Comparison of ENCODE assay signal across 13 cellular contexts in genomic region chr6:83370607-83371006, GRCh38.
DNase-seq lines count a peak whose midpoint lies in the region; ATAC-seq and TF ChIP-seq lines count a peak whose summit lies in the region.
"Had no signal": no experiment of that assay in that cellular context is flagged by ENCODE, and none has a peak within 500 bp of the region (broad histone marks: within the 10 kb centered on the region; RNA-seq: fewer than 3 reads in every experiment).

No MANE protein-coding gene starts in this region.

- H3K4me2 ChIP-seq in IMR-90 (ENCODE audit: low read depth, low read length) = no peak overlapping the region

- dilution Hi-C loops in IMR-90 (cut with HindIII; ENCODE audit: low sequenced_read_pairs, unreplicated experiment) = no loop called here

- peak overlapping the region; percentile 98 for H3K27ac Mint-ChIP-seq in chondrocyte (ENCODE audit: unreplicated experiment)
- H3K27ac Mint-ChIP-seq in T-helper 2 cell treated with Interferon-gamma antibody and Interleukin-4, amounts not matched to agents 5 μg/mL and 100 μg/mL, for 36 hours = no peak overlapping the region
- H3K27ac Mint-ChIP-seq: CD4-positive, alpha-beta memory T cell; H9 had no signal

- no peak overlapping the region for H2BK15ac ChIP-seq in IMR-90 (ENCODE audit: low read depth, low read length)

- no peak overlapping the region for H4K5ac ChIP-seq in IMR-90 (ENCODE audit: low read depth, low read length)

- no peak overlapping the region for H2BK120ac ChIP-seq in IMR-90 (ENCODE audit: low read depth, low read length)

- no peak for TF ChIP-seq RAD21 in IMR-90 (IDR thresholded peaks at IDR 0.05; ENCODE audit: low read length)

- H3K9me1 ChIP-seq in IMR-90 (ENCODE audit: insufficient read depth, low read length) = no peaks in the 10 kb centered on the region

- no peak overlapping the region for H3K9ac ChIP-seq in IMR-90 (ENCODE audit: low read depth, low read length)

- H3K27me3 Mint-ChIP-seq in chondrocyte (ENCODE audit: low read depth) = no peaks in the 10 kb centered on the region
- no peaks in the 10 kb centered on the region for H3K27me3 Mint-ChIP-seq in T-helper 2 cell treated with Interferon-gamma antibody and Interleukin-4, amounts not matched to agents 5 μg/mL and 100 μg/mL, for 36 hours (ENCODE audit: low read depth)
- H3K27me3 Mint-ChIP-seq: CD4-positive, alpha-beta memory T cell had no signal

- in situ Hi-C loops in IMR-90 (cut with MboI; ENCODE audit: low sequenced_read_pairs) = no loop called here

- POLR2A ChIA-PET in IMR-90 (lab: Charles Lee; ENCODE audit: unreplicated experiment) = no interaction called here

- H3K23ac ChIP-seq in IMR-90 (ENCODE audit: low read depth, low read length) = no peak overlapping the region

- no peak overlapping the region for H3K4me3 Mint-ChIP-seq in chondrocyte (ENCODE audit: unreplicated experiment)
- H3K4me3 Mint-ChIP-seq in T-helper 2 cell treated with Interferon-gamma antibody and Interleukin-4, amounts not matched to agents 5 μg/mL and 100 μg/mL, for 36 hours = no peak overlapping the region
- H3K4me3 Mint-ChIP-seq: CD4-positive, alpha-beta memory T cell; H9 had no signal

- H2AK9ac ChIP-seq in IMR-90 (replicated peaks; ENCODE audit: low read depth, low read length, poor library complexity) = no peak overlapping the region

- no peak overlapping the region for H2BK20ac ChIP-seq in IMR-90 (ENCODE audit: low read depth, low read length)

- no peaks in the 10 kb centered on the region for H3K27me3 ChIP-seq in IMR-90 (ENCODE audit: control insufficient read depth, insufficient read depth, low read length)
- H3K27me3 ChIP-seq: BE2C had no signal

- no TSS peak for BruUV-seq in IMR-90 (replicated peaks; lab: Mats Ljungman, UMichigan)

- no peak overlapping the region for H3K56ac ChIP-seq in IMR-90 (ENCODE audit: extremely low read depth, insufficient read depth, low read length)

- intact Hi-C loops in IMR-90 (cut with micrococcal nuclease) = no loop called here

- TF ChIP-seq CTCF in IMR-90 (conservative IDR thresholded peaks at IDR 0.05; ENCODE audit: low read depth, low read length) (no peak), chondrocyte (IDR thresholded peaks at IDR 0.05) (no peak)

- H3K4ac ChIP-seq in IMR-90 (ENCODE audit: low read depth, low read length) = no peak overlapping the region

- H3K9me3 ChIP-seq in IMR-90 (ENCODE audit: control insufficient read depth, insufficient read depth, low read length) = no peaks in the 10 kb centered on the region
- H3K9me3 ChIP-seq: BE2C had no signal

- no peak for TF ChIP-seq POLR2A in IMR-90 (IDR thresholded peaks at IDR 0.05; ENCODE audit: low read depth, low read length)

- H2AK5ac ChIP-seq in IMR-90 (ENCODE audit: low read depth, low read length) = no peak overlapping the region

- H3K4me3 ChIP-seq in IMR-90 (ENCODE audit: insufficient read depth, low read depth, low read length) = no peak overlapping the region
- no peak overlapping the region for H3K4me3 ChIP-seq in skeletal muscle cell (ENCODE audit: low read depth, low read length)

- peaks cover 17% of the 10 kb centered on the region for H3K36me3 Mint-ChIP-seq in chondrocyte (ENCODE audit: low read depth)
- H3K36me3 Mint-ChIP-seq in T-helper 2 cell treated with Interferon-gamma antibody and Interleukin-4, amounts not matched to agents 5 μg/mL and 100 μg/mL, for 36 hours (ENCODE audit: low read depth) = no peaks in the 10 kb centered on the region
- H3K36me3 Mint-ChIP-seq: CD4-positive, alpha-beta memory T cell had no signal

- H3K14ac ChIP-seq in IMR-90 (replicated peaks; ENCODE audit: low read depth, low read length) = no peak overlapping the region

- ATAC-seq in IMR-90 (ENCODE audit: low read depth) = peak; percentile 56

- peaks cover 74% of the 10 kb centered on the region for H3K4me1 Mint-ChIP-seq in chondrocyte (ENCODE audit: low read depth)
- H3K4me1 Mint-ChIP-seq in T-helper 2 cell treated with Interferon-gamma antibody and Interleukin-4, amounts not matched to agents 5 μg/mL and 100 μg/mL, for 36 hours (ENCODE audit: low read depth) = no peaks in the 10 kb centered on the region
- H3K4me1 Mint-ChIP-seq: CD4-positive, alpha-beta memory T cell; H9 had no signal

- H3K9me3 Mint-ChIP-seq in chondrocyte (ENCODE audit: low read depth) = peaks cover 6% of the 10 kb centered on the region
- no peaks in the 10 kb centered on the region for H3K9me3 Mint-ChIP-seq in T-helper 2 cell treated with Interferon-gamma antibody and Interleukin-4, amounts not matched to agents 5 μg/mL and 100 μg/mL, for 36 hours
- H3K9me3 Mint-ChIP-seq: CD4-positive, alpha-beta memory T cell; H9 had no signal

- H3K18ac ChIP-seq in IMR-90 (ENCODE audit: low read depth, low read length) = no peak overlapping the region

- no peaks in the 10 kb centered on the region for H4K20me1 ChIP-seq in IMR-90 (ENCODE audit: insufficient read depth, low read length)

- peaks cover 2% of the 10 kb centered on the region; the same call in 1 of the 2 replicates for H3K4me1 ChIP-seq in IMR-90 (ENCODE audit: control insufficient read depth, insufficient read depth, low read length)
- H3K4me1 ChIP-seq: BE2C had no signal

- no peak overlapping the region for H4K91ac ChIP-seq in IMR-90 (ENCODE audit: insufficient read depth, low read depth, low read length)

- WGBS in IMR-90 (ENCODE audit: extremely low coverage in 2 of 2, insufficient read length in 1 of 2), 2 experiments = no CpG with 5 or more reads among the region's 3 CpGs

- peak; percentile 78 for DNase-seq in IMR-90
- DNase-seq in chondrocyte (ENCODE audit: low spot score) = no peak
- peak; percentile 13 for DNase-seq in fibroblast of the conjunctiva (ENCODE audit: low read depth)
- peak; percentile 64 for DNase-seq in skeletal muscle cell (ENCODE audit: low read depth)
- no peak for DNase-seq in T-helper 2 cell treated with Interferon-gamma antibody and Interleukin-4, amounts not matched to agents 5 μg/mL and 100 μg/mL, for 36 hours (ENCODE audit: low spot score)
- no peak for DNase-seq in GF-D8 (lab: John Stamatoyannopoulos, UW)
- DNase-seq in NCI-H2081 treated with DMSO at 0.1 percent for 48 hours (lab: John Stamatoyannopoulos, UW) = no peak
- DNase-seq: BE2C; CD4-positive, alpha-beta memory T cell; DMS79; GOT3; H9 had no signal

- CTCF ChIA-PET in IMR-90 (lab: Yijun Ruan, JAX) = no interaction called here

- H3K36me3 ChIP-seq in IMR-90 (ENCODE audit: control insufficient read depth, insufficient read depth, low read length) = no peaks in the 10 kb centered on the region
- H3K36me3 ChIP-seq: BE2C had no signal

- no peak overlapping the region for H3K27ac ChIP-seq in IMR-90 (ENCODE audit: insufficient read depth, low read length)
- H3K27ac ChIP-seq: C4-2B had no signal

- H2BK5ac ChIP-seq in IMR-90 (ENCODE audit: low read depth, low read length, poor library complexity, severe bottlenecking) = peak overlapping the region; percentile 50

- H3K79me1 ChIP-seq in IMR-90 (ENCODE audit: low read depth in 1 of 2, low read length in 2 of 2) = peaks cover 0 to 11% of the 10 kb centered on the region in 2 experiments; a peak in 2 of 4 replicates

- no peak overlapping the region for H4K8ac ChIP-seq in IMR-90 (ENCODE audit: low read depth in 2 of 2, low read length in 2 of 2)

- H2AFZ ChIP-seq in IMR-90 (replicated peaks; ENCODE audit: low read length, poor library complexity) = no peak overlapping the region

TF ChIP-seq in IMR-90, 13 proteins besides CTCF, POLR2A, EP300 and RAD21:
- TF ChIP-seq RCOR1 (IDR thresholded peaks at IDR 0.05; ENCODE audit: insufficient replicate concordance, low read length) (no peak), CEBPB (IDR thresholded peaks at IDR 0.05; ENCODE audit: low read depth, low read length) (peak; percentile 45), MXI1 (IDR thresholded peaks at IDR 0.05; ENCODE audit: borderline replicate concordance, low read depth, low read length) (no peak), MAFK (IDR thresholded peaks at IDR 0.05; ENCODE audit: low read depth, low read length) (no peak)

Comparison
In these comparisons a context has a peak if more than half of its experiments do, and no peak if none do; other contexts are left out.
1. DNase-seq: peak in IMR-90 (single experiment), fibroblast of the conjunctiva (single experiment) and skeletal muscle cell (single experiment); none in chondrocyte (single experiment), T-helper 2 cell treated with Interferon-gamma antibody and Interleukin-4, amounts not matched to agents 5 μg/mL and 100 μg/mL, for 36 hours (single experiment), GF-D8 (single experiment) and NCI-H2081 treated with DMSO at 0.1 percent for 48 hours (single experiment).